In the genomic region with DNA sequence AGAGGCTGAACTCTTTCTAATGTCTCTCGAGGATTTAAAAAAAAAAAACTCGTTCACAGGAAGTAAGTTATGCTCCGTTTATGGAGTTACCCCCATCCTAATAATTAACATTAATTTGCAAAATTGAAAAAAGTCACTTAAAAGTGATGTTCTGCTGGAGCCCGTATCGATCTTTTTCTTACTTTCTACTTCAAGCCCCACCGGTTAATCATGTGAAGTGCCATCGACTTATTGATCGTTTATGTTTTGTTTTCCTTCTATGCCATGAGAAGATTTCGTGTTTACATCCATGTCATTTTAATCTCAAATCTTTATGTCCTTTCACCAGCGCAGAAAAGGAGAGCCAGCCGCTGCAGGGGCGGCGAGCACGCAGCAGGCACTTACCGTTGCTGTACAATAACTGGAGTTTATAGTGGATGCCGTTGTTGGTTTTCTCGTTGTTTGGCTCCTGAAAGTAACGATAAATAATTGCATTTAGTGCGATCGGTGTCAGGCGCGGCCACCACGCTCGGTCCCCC, we compare ENCODE assay signal across 11 cellular contexts. TPM values are rescaled to one million over a fixed set of nuclear protein-coding genes. Genes with fewer than 3 reads are reported as not detected.
DNase-seq lines count a peak whose midpoint lies in the region; ATAC-seq and TF ChIP-seq lines count a peak whose summit lies in the region.
"Had no signal": no experiment of that assay in that cellular context is flagged by ENCODE, and none has a peak within 500 bp of the region (broad histone marks: within the 10 kb centered on the region; RNA-seq: fewer than 3 reads in every experiment).

No MANE protein-coding gene starts in this region.

- H3K27ac Mint-ChIP-seq in endodermal cell (peak overlapping the region; percentile 4), neural crest cell (ENCODE audit: unreplicated experiment) (no peak overlapping the region)

- TF ChIP-seq CTCF in AG09309 (IDR thresholded peaks at IDR 0.05; ENCODE audit: control insufficient read depth, insufficient read depth, low read depth, low read length, missing control alignments): no peak
- TF ChIP-seq CTCF in LNCaP clone FGC (IDR thresholded peaks at IDR 0.05; ENCODE audit: control insufficient read depth, extremely low read depth, insufficient read depth): no peak
- TF ChIP-seq CTCF in endodermal cell (conservative IDR thresholded peaks at IDR 0.05): no peak
- no peak for TF ChIP-seq CTCF in neural crest cell (conservative IDR thresholded peaks at IDR 0.05)
- no peak for TF ChIP-seq CTCF in body of pancreas (IDR thresholded peaks at IDR 0.05)
- TF ChIP-seq CTCF in adrenal gland (IDR thresholded peaks at IDR 0.05): no peak

- H3K4me1 ChIP-seq in endodermal cell (ENCODE audit: control insufficient read depth, insufficient read depth, low read length) (peaks cover 5% of the 10 kb centered on the region), body of pancreas (peaks cover 52% of the 10 kb centered on the region), adrenal gland (replicated peaks in 1 of 2) (peaks cover 3 to 24% of the 10 kb centered on the region in 2 donors)

- ATAC-seq in HG03039 (IDR thresholded peaks at IDR 0.05; ENCODE audit: unreplicated experiment) (no peak), body of pancreas (no peak)
- ATAC-seq: HCT116 had no signal

- 2 to 3% methylated on average over 9 to 24 of the region's 24 CpGs for WGBS in endodermal cell (ENCODE audit: insufficient coverage in 1 of 2, insufficient read length in 1 of 2), 2 experiments
- WGBS in body of pancreas, 2 donors: 7 to 14% methylated on average over 24 of the region's 24 CpGs
- 14 to 17% (median 16%) methylated on average over 20 to 24 of the region's 24 CpGs for WGBS in adrenal gland, 4 donors

- H3K27me3 ChIP-seq in endodermal cell (ENCODE audit: control insufficient read depth, insufficient read depth, low read length, poor library complexity, severe bottlenecking): peaks cover 91% of the 10 kb centered on the region
- H3K27me3 ChIP-seq in body of pancreas: peaks cover 0 to 76% of the 10 kb centered on the region in 2 donors
- peaks cover 95% of the 10 kb centered on the region for H3K27me3 ChIP-seq in adrenal gland

- H3K9me3 ChIP-seq in endodermal cell (ENCODE audit: control insufficient read depth, low read length) (no peaks in the 10 kb centered on the region), body of pancreas (no peaks in the 10 kb centered on the region), adrenal gland (replicated peaks in 1 of 3) (no peaks in the 10 kb centered on the region)

- H3K4me1 Mint-ChIP-seq in endodermal cell: peaks cover 22% of the 10 kb centered on the region
- peaks cover 34% of the 10 kb centered on the region for H3K4me1 Mint-ChIP-seq in neural crest cell

- no peaks in the 10 kb centered on the region for H3K36me3 ChIP-seq in endodermal cell (ENCODE audit: control insufficient read depth, insufficient read depth, low read length)
- H3K36me3 ChIP-seq in body of pancreas (replicated peaks in 1 of 2; ENCODE audit: insufficient read depth in 1 of 2, low read depth in 2 of 2): no peaks in the 10 kb centered on the region
- no peaks in the 10 kb centered on the region for H3K36me3 ChIP-seq in adrenal gland (replicated peaks in 1 of 2)

- H3K27me3 Mint-ChIP-seq in endodermal cell (ENCODE audit: insufficient read depth) (peaks cover 82% of the 10 kb centered on the region), neural crest cell (ENCODE audit: low read depth) (peaks cover 84% of the 10 kb centered on the region)

- DNase-seq in AG09309 (ENCODE audit: low read depth) (no peak), LNCaP clone FGC (ENCODE audit: low read depth) (no peak), endodermal cell (no peak), neural crest cell (ENCODE audit: low read depth, low spot score) (no peak), body of pancreas (no peak), adrenal gland (no peak), cerebellum (ENCODE audit: low spot score) (no peak)
- DNase-seq: activated CD4-positive, CD25-positive, alpha-beta regulatory T cell; NCI-H1694 had no signal

- H3K4me3 ChIP-seq in AG09309 (ENCODE audit: control insufficient read depth, low read depth, low read length): peak overlapping the region; percentile 30
- peak overlapping the region; percentile 51; the same call in 1 of the 2 replicates for H3K4me3 ChIP-seq in LNCaP clone FGC (ENCODE audit: low read depth, low read length)
- H3K4me3 ChIP-seq in endodermal cell (ENCODE audit: low read length): peak overlapping the region; percentile 76
- H3K4me3 ChIP-seq in body of pancreas: no peak overlapping the region
- H3K4me3 ChIP-seq in adrenal gland: peak overlapping the region in 1 of 4 donors; percentile 68

- intact Hi-C loops in body of pancreas (cut with DNase I) (no loop called here), adrenal gland (cut with DNase I) (no loop called here)

- no peak for TF ChIP-seq POLR2A in body of pancreas (IDR thresholded peaks at IDR 0.05)
- no peak for TF ChIP-seq POLR2A in adrenal gland (IDR thresholded peaks at IDR 0.05)

- no peaks in the 10 kb centered on the region for H3K36me3 Mint-ChIP-seq in endodermal cell (ENCODE audit: low read depth)
- H3K36me3 Mint-ChIP-seq in neural crest cell (ENCODE audit: low read depth): peaks cover 9% of the 10 kb centered on the region

- H3K4me3 Mint-ChIP-seq in endodermal cell: peak overlapping the region; percentile 44
- peak overlapping the region; percentile 82 for H3K4me3 Mint-ChIP-seq in neural crest cell

- H3K27ac ChIP-seq in endodermal cell (ENCODE audit: low read depth, low read length) (no peak overlapping the region), body of pancreas (peak overlapping the region in 1 of 4 donors; percentile 47), adrenal gland (peak overlapping the region in 1 of 5 donors; percentile 30)

- H3K9me3 Mint-ChIP-seq in endodermal cell (no peaks in the 10 kb centered on the region), neural crest cell (no peaks in the 10 kb centered on the region)

- H3K9ac ChIP-seq in endodermal cell (ENCODE audit: extremely low read depth, low read length, poor library complexity, severe bottlenecking): no peak overlapping the region

RNA-seq across cellular contexts. Expression of a gene that starts 1.5 kb away (rescaled TPM):
- total RNA-seq in endodermal cell (1 to 10 TPM in 1 of 2 donors, under 1 TPM in 1; 0.44 to 2.0 TPM), neural crest cell (11.2 and 11.6 TPM in 2 replicates), body of pancreas (1 to 10 TPM; 2.3 to 4.6 TPM), adrenal gland (1 to 10 TPM in 1 of 8 donors, under 1 TPM in 6, not detected in 1; 0.12 to 1.2 (median 0.47) TPM), cerebellum (185 TPM)
- 20.8 TPM for polyA plus RNA-seq in endodermal cell (2013, experiment 1 of 2)
- polyA plus RNA-seq in endodermal cell (2013, experiment 2 of 2): 16.1 TPM
- 1 to 10 TPM in 1 of 3 donors, under 1 TPM in 2; 0.31 to 2.2 (median 0.72) TPM for polyA plus RNA-seq in adrenal gland

Comparison
In these comparisons a context has a peak if more than half of its experiments do, and no peak if none do; other contexts are left out.
1. H3K4me3 ChIP-seq: peak in AG09309 (single experiment), LNCaP clone FGC (single experiment) and endodermal cell (single experiment); none in body of pancreas (0 of 2).
2. RNA of a gene that starts 1.5 kb away (total RNA-seq): 185 TPM in cerebellum (single experiment); 11.2 to 11.6 TPM in neural crest cell, 2.3 to 4.6 TPM in body of pancreas, 0.44 to 2.0 TPM in endodermal cell and 0.12 to 1.2 TPM in adrenal gland; every median in the first group is over 10 times any median in the second.